11 cellular contexts compared by ENCODE assay signal in the genomic region with DNA sequence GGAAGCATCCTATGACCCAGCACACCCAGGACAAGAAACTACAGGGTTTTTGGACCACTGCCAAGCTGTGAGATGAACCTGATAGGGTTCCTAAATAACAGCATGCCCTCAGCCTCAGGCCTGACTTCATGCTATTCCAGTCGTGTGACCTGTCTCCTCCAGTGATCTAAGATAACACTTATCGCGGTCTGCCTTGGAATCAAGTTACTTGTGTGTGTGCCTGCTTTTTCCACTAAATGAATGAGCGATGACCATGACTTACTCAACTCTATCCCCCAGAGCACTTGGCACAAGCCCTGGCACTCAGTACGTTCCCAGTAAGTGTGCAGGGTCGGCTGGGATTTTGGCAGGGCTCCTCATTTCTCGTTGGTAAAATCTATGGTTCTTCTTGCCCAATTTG.
DNase-seq lines count a peak whose midpoint lies in the region; ATAC-seq, FAIRE-seq and TF ChIP-seq lines count a peak whose summit lies in the region.
"Had no signal": no experiment of that assay in that cellular context is flagged by ENCODE, and none has a peak within 500 bp of the region (broad histone marks: within the 10 kb centered on the region; RNA-seq: fewer than 3 reads in every experiment).

No MANE protein-coding gene starts in this region.

- H3K9me3 ChIP-seq in right atrium auricular region = no peaks in the 10 kb centered on the region

- no peak overlapping the region for H3K4me3 ChIP-seq in right atrium auricular region
- H3K4me3 ChIP-seq in fibroblast of villous mesenchyme (ENCODE audit: low read depth, low read length) = no peak overlapping the region

- H3K36me3 ChIP-seq in right atrium auricular region = no peaks in the 10 kb centered on the region

- FAIRE-seq in RCC 7860 (lab: Jason Lieb, UNC) (no peak), frontal cortex (lab: Jason Lieb, UNC) (no peak)

- no peaks in the 10 kb centered on the region for H3K4me1 ChIP-seq in right atrium auricular region

- H3K4me1 Mint-ChIP-seq in type B pancreatic cell (ENCODE audit: unreplicated experiment) = peaks cover 11% of the 10 kb centered on the region
- H3K4me1 Mint-ChIP-seq in activated CD4-positive, alpha-beta T cell treated with anti-CD3 and anti-CD28 coated beads for 36 hours = peaks cover 2% of the 10 kb centered on the region

- H3K27ac ChIP-seq in right atrium auricular region = no peak overlapping the region

- no peaks in the 10 kb centered on the region for H3K27me3 ChIP-seq in right atrium auricular region

- peaks cover 30% of the 10 kb centered on the region for H3K27me3 Mint-ChIP-seq in type B pancreatic cell
- H3K27me3 Mint-ChIP-seq in activated CD4-positive, alpha-beta T cell treated with anti-CD3 and anti-CD28 coated beads for 36 hours = no peaks in the 10 kb centered on the region

- POLR2A ChIA-PET in activated CD4-positive, alpha-beta T cell treated with anti-CD3 and anti-CD28 coated beads for 36 hours (lab: Charles Lee) = no interaction called here

- no peak overlapping the region for H3K27ac Mint-ChIP-seq in type B pancreatic cell
- no peak overlapping the region for H3K27ac Mint-ChIP-seq in activated CD4-positive, alpha-beta T cell treated with anti-CD3 and anti-CD28 coated beads for 36 hours

- H3K4me3 Mint-ChIP-seq in type B pancreatic cell = peak overlapping the region; percentile 51
- no peak overlapping the region for H3K4me3 Mint-ChIP-seq in activated CD4-positive, alpha-beta T cell treated with anti-CD3 and anti-CD28 coated beads for 36 hours

- H3K9me3 Mint-ChIP-seq in type B pancreatic cell = no peaks in the 10 kb centered on the region
- no peaks in the 10 kb centered on the region for H3K9me3 Mint-ChIP-seq in activated CD4-positive, alpha-beta T cell treated with anti-CD3 and anti-CD28 coated beads for 36 hours (ENCODE audit: low read depth)

- H3K36me3 Mint-ChIP-seq in type B pancreatic cell = no peaks in the 10 kb centered on the region
- peaks cover 2% of the 10 kb centered on the region for H3K36me3 Mint-ChIP-seq in activated CD4-positive, alpha-beta T cell treated with anti-CD3 and anti-CD28 coated beads for 36 hours (ENCODE audit: low read depth)

- no peak for TF ChIP-seq CTCF in right atrium auricular region (IDR thresholded peaks at IDR 0.05)
- no peak for TF ChIP-seq CTCF in fibroblast of villous mesenchyme (IDR thresholded peaks at IDR 0.05; ENCODE audit: insufficient read depth, low read depth, low read length)
- TF ChIP-seq CTCF in type B pancreatic cell (conservative IDR thresholded peaks at IDR 0.05) = no peak

- CTCF ChIA-PET in activated CD4-positive, alpha-beta T cell treated with anti-CD3 and anti-CD28 coated beads for 36 hours (lab: Charles Lee) = interaction anchor here (0.7 kb wide), 1 partner anchor 1610 kb away, joined by 3 read pairs; no protein-coding TSS in a partner anchor

- intact Hi-C loops in Right ventricle myocardium inferior (cut with DNase I) = no loop called here
- intact Hi-C loops in activated CD4-positive, alpha-beta T cell treated with anti-CD3 and anti-CD28 coated beads for 36 hours (cut with DNase I, micrococcal nuclease) = no loop called here

- DNase-seq in Right ventricle myocardium inferior (ENCODE audit: missing footprints) (peak; percentile 60), right atrium auricular region (ENCODE audit: low spot score) (no peak), RCC 7860 (ENCODE audit: low spot score) (peak; percentile 31), fibroblast of villous mesenchyme (ENCODE audit: low read depth) (peak; percentile 58), type B pancreatic cell (ENCODE audit: extremely low spot score, unreplicated experiment) (no peak), frontal cortex (ENCODE audit: low spot score in 2 of 2) (no peak)
- DNase-seq in activated CD4-positive, alpha-beta T cell treated with anti-CD3 and anti-CD28 coated beads for 36 hours = no peak
- DNase-seq: activated CD4-positive, alpha-beta T cell treated with anti-CD3 and anti-CD28 coated beads, Interleukin-2, amount 50 U/mL, for 1 hour; activated effector memory CD4-positive, alpha-beta T cell treated with Interleukin-2 at 50 U/mL for 16 hours; NCI-H526 had no signal

- ATAC-seq in Right ventricle myocardium inferior (no peak), GM19463 (IDR thresholded peaks at IDR 0.05; ENCODE audit: unreplicated experiment) (no peak)
- no peak for ATAC-seq in activated CD4-positive, alpha-beta T cell treated with anti-CD3 and anti-CD28 coated beads for 36 hours

Comparison
In these comparisons a context has a peak if more than half of its experiments do, and no peak if none do; other contexts are left out.
1. DNase-seq: peak in Right ventricle myocardium inferior (single experiment), RCC 7860 (single experiment) and fibroblast of villous mesenchyme (single experiment); none in right atrium auricular region (single experiment), type B pancreatic cell (single experiment), frontal cortex (0 of 2) and activated CD4-positive, alpha-beta T cell treated with anti-CD3 and anti-CD28 coated beads for 36 hours (single experiment).